In genomic region chr1:4105300-4105880, GRCh38 we compare ENCODE assay signal across 25 cellular contexts.
"Had no signal": no experiment of that assay in that cellular context is flagged by ENCODE, and none has a peak within 500 bp of the region (broad histone marks: within the 10 kb centered on the region; RNA-seq: fewer than 3 reads in every experiment).

No MANE protein-coding gene starts in this region.

- H3K4me3 ChIP-seq: adrenal gland, body of pancreas, esophagus squamous epithelium had no signal

- DNase-seq: activated CD4-positive, alpha-beta memory T cell treated with anti-CD3 and anti-CD28 coated beads, Interleukin-2, amount 10 ng/mL, durations not matched to agents 7 days and 5 days; activated CD4-positive, alpha-beta T cell treated with anti-CD3 and anti-CD28 coated beads for 36 hours; activated CD4-positive, alpha-beta T cell treated with anti-CD3 and anti-CD28 coated beads, Interleukin-2, amount 10 ng/mL, durations not matched to agents 24 days and 14 days; activated CD4-positive, CD25-positive, alpha-beta regulatory T cell; activated CD4-positive, CD25-positive, alpha-beta regulatory T cell treated with anti-CD3 and anti-CD28 coated beads, Interleukin-2, amount 50 U/mL, for 72 hours; activated CD8-positive, alpha-beta memory T cell treated with anti-CD3 and anti-CD28 coated beads, Interleukin-2, amount 50 U/mL, for 48 hours; activated naive CD4-positive, alpha-beta T cell treated with anti-CD3 and anti-CD28 coated beads for 36 hours; activated naive CD8-positive, alpha-beta T cell treated with anti-CD3 and anti-CD28 coated beads for 36 hours; activated naive CD8-positive, alpha-beta T cell treated with anti-CD3 and anti-CD28 coated beads, Interleukin-2, amount 50 U/mL, for 24 hours; activated T-cell treated with anti-CD3 and anti-CD28 coated beads for 4 hours; activated T-cell treated with anti-CD3 and anti-CD28 coated beads, Interleukin-2, amount 50 U/mL, for 24 hours; activated T-cell treated with anti-CD3 and anti-CD28 coated beads, Interleukin-2, amount 50 U/mL, for 72 hours; adrenal gland; amygdala; caudate nucleus; cortex of kidney; dermis blood vessel endothelial cell; effector CD4-positive, alpha-beta T cell; esophagus squamous epithelium; foreskin melanocyte; T-helper 1 cell; T-helper 17 cell; T1000 had no signal

- H3K27me3 ChIP-seq: adrenal gland, body of pancreas had no signal

- H3K27ac ChIP-seq: adrenal gland, body of pancreas, epithelial cell of prostate, esophagus squamous epithelium had no signal

- H3K36me3 ChIP-seq: adrenal gland, esophagus squamous epithelium had no signal

- ATAC-seq: activated CD4-positive, alpha-beta T cell treated with anti-CD3 and anti-CD28 coated beads for 36 hours; activated naive CD8-positive, alpha-beta T cell treated with anti-CD3 and anti-CD28 coated beads, Interleukin-2, amount 50 U/mL, for 24 hours; activated T-cell treated with anti-CD3 and anti-CD28 coated beads, Interleukin-2, amount 50 U/mL, for 72 hours; body of pancreas; T-helper 17 cell had no signal

- H3K9me3 ChIP-seq: adrenal gland, body of pancreas, esophagus squamous epithelium had no signal

- H3K4me1 ChIP-seq: adrenal gland, body of pancreas, esophagus squamous epithelium had no signal
